Comparison of ENCODE assay signal across 1 cellular context in genomic region chr3:133437391-133438093, GRCh38.
TF ChIP-seq lines count a peak whose summit lies in the region.

No MANE protein-coding gene starts in this region.

TF ChIP-seq in GM23338, 12 proteins besides CTCF, POLR2A, EP300 and RAD21 (continued from another document):
- TF ChIP-seq, protein P1, sequence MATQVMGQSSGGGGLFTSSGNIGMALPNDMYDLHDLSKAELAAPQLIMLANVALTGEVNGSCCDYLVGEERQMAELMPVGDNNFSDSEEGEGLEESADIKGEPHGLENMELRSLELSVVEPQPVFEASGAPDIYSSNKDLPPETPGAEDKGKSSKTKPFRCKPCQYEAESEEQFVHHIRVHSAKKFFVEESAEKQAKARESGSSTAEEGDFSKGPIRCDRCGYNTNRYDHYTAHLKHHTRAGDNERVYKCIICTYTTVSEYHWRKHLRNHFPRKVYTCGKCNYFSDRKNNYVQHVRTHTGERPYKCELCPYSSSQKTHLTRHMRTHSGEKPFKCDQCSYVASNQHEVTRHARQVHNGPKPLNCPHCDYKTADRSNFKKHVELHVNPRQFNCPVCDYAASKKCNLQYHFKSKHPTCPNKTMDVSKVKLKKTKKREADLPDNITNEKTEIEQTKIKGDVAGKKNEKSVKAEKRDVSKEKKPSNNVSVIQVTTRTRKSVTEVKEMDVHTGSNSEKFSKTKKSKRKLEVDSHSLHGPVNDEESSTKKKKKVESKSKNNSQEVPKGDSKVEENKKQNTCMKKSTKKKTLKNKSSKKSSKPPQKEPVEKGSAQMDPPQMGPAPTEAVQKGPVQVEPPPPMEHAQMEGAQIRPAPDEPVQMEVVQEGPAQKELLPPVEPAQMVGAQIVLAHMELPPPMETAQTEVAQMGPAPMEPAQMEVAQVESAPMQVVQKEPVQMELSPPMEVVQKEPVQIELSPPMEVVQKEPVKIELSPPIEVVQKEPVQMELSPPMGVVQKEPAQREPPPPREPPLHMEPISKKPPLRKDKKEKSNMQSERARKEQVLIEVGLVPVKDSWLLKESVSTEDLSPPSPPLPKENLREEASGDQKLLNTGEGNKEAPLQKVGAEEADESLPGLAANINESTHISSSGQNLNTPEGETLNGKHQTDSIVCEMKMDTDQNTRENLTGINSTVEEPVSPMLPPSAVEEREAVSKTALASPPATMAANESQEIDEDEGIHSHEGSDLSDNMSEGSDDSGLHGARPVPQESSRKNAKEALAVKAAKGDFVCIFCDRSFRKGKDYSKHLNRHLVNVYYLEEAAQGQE (IDR thresholded peaks at IDR 0.05; ENCODE audit: unreplicated experiment) = no peak
- TF ChIP-seq POLR2AphosphoS5 (IDR thresholded peaks at IDR 0.05; ENCODE audit: low read depth) = no peak
- TF ChIP-seq, protein P2, sequence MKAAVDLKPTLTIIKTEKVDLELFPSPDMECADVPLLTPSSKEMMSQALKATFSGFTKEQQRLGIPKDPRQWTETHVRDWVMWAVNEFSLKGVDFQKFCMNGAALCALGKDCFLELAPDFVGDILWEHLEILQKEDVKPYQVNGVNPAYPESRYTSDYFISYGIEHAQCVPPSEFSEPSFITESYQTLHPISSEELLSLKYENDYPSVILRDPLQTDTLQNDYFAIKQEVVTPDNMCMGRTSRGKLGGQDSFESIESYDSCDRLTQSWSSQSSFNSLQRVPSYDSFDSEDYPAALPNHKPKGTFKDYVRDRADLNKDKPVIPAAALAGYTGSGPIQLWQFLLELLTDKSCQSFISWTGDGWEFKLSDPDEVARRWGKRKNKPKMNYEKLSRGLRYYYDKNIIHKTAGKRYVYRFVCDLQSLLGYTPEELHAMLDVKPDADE (IDR thresholded peaks at IDR 0.05) = no peak
TF ChIP-seq in GM23338: peak in this region for 0.
